In genomic region chr7:28029036-28029435, GRCh38 we compare ENCODE assay signal across 1 cellular context.
TF ChIP-seq lines count a peak whose summit lies in the region.

No MANE protein-coding gene starts in this region.

TF ChIP-seq in IMR-90, 13 proteins besides CTCF, POLR2A, EP300 and RAD21:
- TF ChIP-seq NFE2L2 (IDR thresholded peaks at IDR 0.05; ENCODE audit: low read depth, low read length) (no peak), CHD1 (IDR thresholded peaks at IDR 0.05; ENCODE audit: low read depth, low read length) (no peak), MXI1 (IDR thresholded peaks at IDR 0.05; ENCODE audit: borderline replicate concordance, low read depth, low read length) (no peak), SMC3 (IDR thresholded peaks at IDR 0.05; ENCODE audit: low read depth, low read length) (no peak), RFX5 (IDR thresholded peaks at IDR 0.05; ENCODE audit: low read depth, low read length) (no peak), USF2 (IDR thresholded peaks at IDR 0.05; ENCODE audit: low read depth, low read length) (no peak), MAFK (IDR thresholded peaks at IDR 0.05; ENCODE audit: low read depth, low read length) (no peak), FOS (IDR thresholded peaks at IDR 0.05; ENCODE audit: low read depth, low read length) (no peak), RCOR1 (IDR thresholded peaks at IDR 0.05; ENCODE audit: insufficient replicate concordance, low read length) (no peak), CEBPB (IDR thresholded peaks at IDR 0.05; ENCODE audit: low read depth, low read length) (no peak), MAZ (IDR thresholded peaks at IDR 0.05; ENCODE audit: borderline replicate concordance, low read depth, low read length) (no peak)
